In the genomic region with DNA sequence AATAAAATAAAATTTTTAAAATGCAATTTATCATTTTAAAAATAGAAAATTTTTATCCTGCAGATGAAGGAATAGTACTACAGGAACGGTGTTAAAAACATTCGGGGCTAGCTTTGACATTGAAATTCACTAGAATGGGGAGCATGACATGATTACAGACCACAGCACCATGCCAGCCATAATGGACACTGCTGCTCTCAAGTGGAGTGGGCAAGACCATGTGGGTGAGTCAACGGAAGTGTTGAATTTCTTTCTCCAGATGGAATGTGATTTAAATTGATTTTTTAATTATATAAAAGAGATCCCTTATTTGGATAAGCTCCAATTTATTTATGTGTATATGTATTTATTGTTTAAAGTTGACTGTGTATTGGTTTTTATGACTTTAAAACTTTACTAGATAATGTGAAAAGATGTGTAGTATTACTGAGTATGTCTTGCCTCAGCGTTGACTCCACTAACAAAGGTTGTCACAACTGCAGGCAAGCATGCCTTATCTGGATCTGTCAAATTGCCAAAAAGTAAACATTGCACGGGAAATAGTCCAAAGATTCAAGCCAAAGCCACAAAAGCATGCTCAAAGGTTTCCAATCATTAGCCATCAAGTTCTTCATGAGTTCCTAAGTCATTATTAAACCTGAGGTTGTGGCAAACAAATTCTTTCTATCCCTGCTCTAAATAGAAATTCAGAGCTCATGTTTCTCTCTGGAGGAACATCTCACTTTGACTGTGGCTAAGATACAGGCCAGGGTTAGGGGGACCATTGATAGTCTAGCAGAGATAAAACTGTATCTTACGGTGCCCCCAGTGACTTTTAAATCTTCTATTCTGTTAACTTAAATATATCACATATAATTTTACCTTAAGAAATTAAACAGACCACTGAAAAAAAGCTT, we compare ENCODE assay signal across 12 cellular contexts.
A peak's percentile ranks its signal among the peaks of the same experiment; 100 is the strongest.
DNase-seq lines count a peak whose midpoint lies in the region; ATAC-seq and TF ChIP-seq lines count a peak whose summit lies in the region.
"Had no signal": no experiment of that assay in that cellular context is flagged by ENCODE, and none has a peak within 500 bp of the region (broad histone marks: within the 10 kb centered on the region; RNA-seq: fewer than 3 reads in every experiment).

No MANE protein-coding gene starts in this region.

- H3K27ac ChIP-seq in body of pancreas (no peak overlapping the region), lung (ENCODE audit: low read depth in 1 of 2, low read length in 1 of 2) (no peak overlapping the region), OCI-LY7 (ENCODE audit: low read depth, low read length, poor library complexity, severe bottlenecking) (no peak overlapping the region)
- H3K27ac ChIP-seq: testis had no signal

- H3K79me2 ChIP-seq in OCI-LY7 (ENCODE audit: insufficient read depth, low read depth, low read length), result no peaks in the 10 kb centered on the region

- H3K4me1 ChIP-seq in body of pancreas (no peaks in the 10 kb centered on the region), lung (ENCODE audit: control insufficient read depth in 2 of 2, insufficient read depth in 2 of 2, low read length in 2 of 2) (no peaks in the 10 kb centered on the region), OCI-LY7 (ENCODE audit: insufficient read depth, low read length, poor library complexity, severe bottlenecking) (no peaks in the 10 kb centered on the region)
- H3K4me1 ChIP-seq: testis had no signal

- intact Hi-C loops in body of pancreas (cut with DNase I), result no loop called here
- intact Hi-C loops in OCI-LY7 (cut with micrococcal nuclease; ENCODE audit: unreplicated experiment), result no loop called here

- H3K9me3 ChIP-seq in body of pancreas, result no peaks in the 10 kb centered on the region
- H3K9me3 ChIP-seq in lung (ENCODE audit: control insufficient read depth in 2 of 2, insufficient read depth in 1 of 2, low read length in 1 of 2), result no peaks in the 10 kb centered on the region
- no peaks in the 10 kb centered on the region for H3K9me3 ChIP-seq in OCI-LY7 (ENCODE audit: low read length)
- H3K9me3 ChIP-seq: testis had no signal

- CTCF ChIA-PET in OCI-LY7 (lab: Charles Lee; ENCODE audit: unreplicated experiment), result no interaction called here

- H4K20me1 ChIP-seq in OCI-LY7 (ENCODE audit: insufficient read depth, low read length), result no peaks in the 10 kb centered on the region

- ATAC-seq in body of pancreas (peak; percentile 86), lung (ENCODE audit: insufficient read depth, low FRiP score) (peak; percentile 27)
- ATAC-seq: activated T-helper 17 cell treated with anti-CD3 and anti-CD28 coated beads, Interleukin-2, amount 50 U/mL, for 72 hours had no signal

- DNase-seq in DMS 273 (lab: John Stamatoyannopoulos, UW; ENCODE audit: unreplicated experiment) (peak; percentile 80), LNCaP clone FGC (ENCODE audit: low read depth) (peak; percentile 95), body of pancreas (peak in 3 of 4 donors; percentile 7 to 49 (median 32)), lung (ENCODE audit: low spot score) (no peak), NCI-H1930 (lab: John Stamatoyannopoulos, UW) (no peak), OCI-LY7 (ENCODE audit: low spot score) (no peak), D341Med (ENCODE audit: low spot score) (no peak), GM19238 (ENCODE audit: insufficient read length, low spot score) (no peak)
- DNase-seq: NCI-H1436, T-helper 9 cell, testis had no signal

- no TSS peak for BruUV-seq in OCI-LY7 (replicated peaks; lab: Mats Ljungman, UMichigan)

- no peak for TF ChIP-seq POLR2A in body of pancreas (IDR thresholded peaks at IDR 0.05)

- H2AFZ ChIP-seq in OCI-LY7 (ENCODE audit: low read length), result no peak overlapping the region

- H3K4me2 ChIP-seq in OCI-LY7 (ENCODE audit: low read length), result no peak overlapping the region

- H3K36me3 ChIP-seq in body of pancreas (replicated peaks in 1 of 2; ENCODE audit: insufficient read depth in 1 of 2, low read depth in 2 of 2), result no peaks in the 10 kb centered on the region
- H3K36me3 ChIP-seq in lung (ENCODE audit: control insufficient read depth in 2 of 2, insufficient read depth in 2 of 2, low read length in 2 of 2), result no peaks in the 10 kb centered on the region
- no peaks in the 10 kb centered on the region for H3K36me3 ChIP-seq in OCI-LY7 (ENCODE audit: insufficient read depth, low read length)

- H3K27me3 ChIP-seq in body of pancreas (no peaks in the 10 kb centered on the region), lung (ENCODE audit: control insufficient read depth, insufficient read depth) (no peaks in the 10 kb centered on the region)
- H3K27me3 ChIP-seq: testis had no signal

- H3K9me2 ChIP-seq in OCI-LY7 (ENCODE audit: insufficient read depth, low read length), result no peaks in the 10 kb centered on the region

- WGBS in body of pancreas, 2 donors, result 30 to 31% methylated on average over 6 of the region's 6 CpGs
- WGBS in lung, 2 donors, result 56 to 66% methylated on average over 6 of the region's 6 CpGs

- TF ChIP-seq CTCF in LNCaP clone FGC (IDR thresholded peaks at IDR 0.05; ENCODE audit: control insufficient read depth, extremely low read depth, insufficient read depth), result no peak
- TF ChIP-seq CTCF in body of pancreas (IDR thresholded peaks at IDR 0.05), result no peak
- TF ChIP-seq CTCF in lung (IDR thresholded peaks at IDR 0.05; ENCODE audit: control extremely low read depth, extremely low read depth), result no peak
- no peak for TF ChIP-seq CTCF in OCI-LY7 (conservative IDR thresholded peaks at IDR 0.05; ENCODE audit: low read length)

- H3K4me3 ChIP-seq in LNCaP clone FGC (ENCODE audit: low read depth, low read length) (no peak overlapping the region), body of pancreas (no peak overlapping the region), lung (no peak overlapping the region), OCI-LY7 (ENCODE audit: low read depth, low read length, poor library complexity, severe bottlenecking) (no peak overlapping the region)
- H3K4me3 ChIP-seq: testis had no signal

- POLR2A ChIA-PET in OCI-LY7 (lab: Charles Lee), result interaction anchor here (0.7 kb wide), 1 partner anchor 174 kb away, joined by 3 read pairs; no protein-coding TSS in a partner anchor

Comparison
In these comparisons a context has a peak if more than half of its experiments do, and no peak if none do; other contexts are left out.
1. DNase-seq: peak in DMS 273 (single experiment), LNCaP clone FGC (single experiment) and body of pancreas (3 of 4); none in lung (single experiment), NCI-H1930 (0 of 2), OCI-LY7 (single experiment), D341Med (single experiment) and GM19238 (single experiment).